In the genomic region with DNA sequence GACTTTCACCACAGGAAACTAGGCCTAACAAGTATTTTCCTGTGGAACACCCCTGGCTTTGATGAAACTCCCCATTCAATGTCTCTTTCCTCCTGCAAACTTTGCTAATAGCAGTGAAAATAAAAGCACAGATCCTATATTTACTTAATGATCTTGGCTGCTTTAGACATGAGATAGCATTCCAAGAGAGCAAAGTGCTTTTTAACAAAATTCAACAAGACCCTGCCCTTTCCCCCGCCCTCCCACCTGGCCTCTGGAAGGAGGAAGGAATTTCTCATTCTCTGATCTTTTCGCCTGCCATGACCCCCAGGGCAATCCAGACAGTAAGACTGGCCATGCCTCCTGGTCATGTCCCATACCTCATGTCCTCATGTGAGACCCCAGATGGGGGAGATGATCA, we compare ENCODE assay signal across 17 cellular contexts.
DNase-seq lines count a peak whose midpoint lies in the region; ATAC-seq and TF ChIP-seq lines count a peak whose summit lies in the region.
"Had no signal": no experiment of that assay in that cellular context is flagged by ENCODE, and none has a peak within 500 bp of the region (broad histone marks: within the 10 kb centered on the region; RNA-seq: fewer than 3 reads in every experiment).

No MANE protein-coding gene starts in this region.

- no peak for ATAC-seq in GM21619 (IDR thresholded peaks at IDR 0.05; ENCODE audit: unreplicated experiment)
- ATAC-seq: GM23338 had no signal

- peak; percentile 33 to 36 for TF ChIP-seq RAD21 in liver (IDR thresholded peaks at IDR 0.05)

- WGBS in liver: 42% methylated on average over 2 of the region's 2 CpGs
- no CpG with 5 or more reads among the region's 2 CpGs for WGBS in trophoblast cell (ENCODE audit: extremely low coverage, insufficient coverage, insufficient read length)

- no peaks in the 10 kb centered on the region for H4K20me1 ChIP-seq in BLaER1

- no peak overlapping the region for H3K23ac ChIP-seq in trophoblast cell (ENCODE audit: low read length)

- H3K18ac ChIP-seq in trophoblast cell (ENCODE audit: low read length): peak overlapping the region; percentile 62

- H3K4me1 ChIP-seq in BLaER1 (peaks cover 9% of the 10 kb centered on the region; the same call in 1 of the 2 replicates), liver (ENCODE audit: control insufficient read depth in 4 of 4, insufficient read depth in 4 of 4, low read length in 3 of 4) (peaks cover 2 to 17% (median 12%) of the 10 kb centered on the region in 4 donors), trophoblast cell (ENCODE audit: control insufficient read depth in 1 of 2, insufficient read depth in 2 of 2, low read length in 2 of 2) (peaks cover 17 to 22% of the 10 kb centered on the region in 2 experiments)
- H3K4me1 ChIP-seq: HAP-1 had no signal

- H3K27ac ChIP-seq in BLaER1 (no peak overlapping the region), liver (ENCODE audit: low read depth in 1 of 2, low read length in 2 of 2) (no peak overlapping the region), trophoblast cell (ENCODE audit: low read depth, low read length) (peak overlapping the region; percentile 48)
- H3K27ac ChIP-seq: 22Rv1; BLaER1 treated with 17β-estradiol and CSF1 and Interleukin-3, amounts not matched to agents 10 nM and 100 nM had no signal

- TF ChIP-seq CTCF in liver (IDR thresholded peaks at IDR 0.05; ENCODE audit: low read depth, low read length, missing input control): no peak

- H2BK12ac ChIP-seq in trophoblast cell (ENCODE audit: low read length): peak overlapping the region; percentile 79

- no peak overlapping the region for H2AFZ ChIP-seq in trophoblast cell (ENCODE audit: insufficient read depth, low read length, poor library complexity)
- H2AFZ ChIP-seq: GM23338 had no signal

- no peaks in the 10 kb centered on the region for H3K36me3 ChIP-seq in BLaER1
- H3K36me3 ChIP-seq in liver (ENCODE audit: control insufficient read depth in 4 of 4, insufficient read depth in 3 of 4, low read depth in 1 of 4, low read length in 3 of 4): no peaks in the 10 kb centered on the region
- H3K36me3 ChIP-seq in trophoblast cell (ENCODE audit: control insufficient read depth in 1 of 2, insufficient read depth in 2 of 2, low read length in 2 of 2): peaks cover 2 to 5% of the 10 kb centered on the region in 2 experiments
- H3K36me3 ChIP-seq: BLaER1 treated with 17β-estradiol and CSF1 and Interleukin-3, amounts not matched to agents 10 nM and 100 nM; HAP-1 had no signal

- H3K4me3 ChIP-seq in BLaER1 (no peak overlapping the region), liver (ENCODE audit: low read depth in 1 of 3, low read length in 3 of 3) (no peak overlapping the region), trophoblast cell (ENCODE audit: low read depth, low read length) (no peak overlapping the region)
- H3K4me3 ChIP-seq: BLaER1 treated with 17β-estradiol and CSF1 and Interleukin-3, amounts not matched to agents 10 nM and 100 nM; GM23338; HAP-1 had no signal

- no peaks in the 10 kb centered on the region for H3K27me3 ChIP-seq in BLaER1
- no peaks in the 10 kb centered on the region for H3K27me3 ChIP-seq in liver (ENCODE audit: control insufficient read depth in 4 of 4, insufficient read depth in 4 of 4, low read length in 3 of 4)
- no peaks in the 10 kb centered on the region for H3K27me3 ChIP-seq in trophoblast cell (ENCODE audit: insufficient read depth, low read length)
- H3K27me3 ChIP-seq: BLaER1 treated with 17β-estradiol and CSF1 and Interleukin-3, amounts not matched to agents 10 nM and 100 nM had no signal

- no peak overlapping the region for H2BK5ac ChIP-seq in trophoblast cell (ENCODE audit: low read depth, low read length, poor library complexity)

- no peak overlapping the region for H3K4ac ChIP-seq in trophoblast cell (ENCODE audit: low read depth, low read length)

- H3K9ac ChIP-seq in BLaER1 (no peak overlapping the region), liver (ENCODE audit: low read depth in 1 of 2, low read length in 2 of 2) (no peak overlapping the region), trophoblast cell (ENCODE audit: low read length) (no peak overlapping the region)
- H3K9ac ChIP-seq: BLaER1 treated with 17β-estradiol and CSF1 and Interleukin-3, amounts not matched to agents 10 nM and 100 nM had no signal

- H3K9me3 ChIP-seq in BLaER1 (no peaks in the 10 kb centered on the region), liver (ENCODE audit: control insufficient read depth in 4 of 4, low read length in 3 of 4) (no peaks in the 10 kb centered on the region), trophoblast cell (ENCODE audit: insufficient read depth, low read depth, low read length) (no peaks in the 10 kb centered on the region)
- H3K9me3 ChIP-seq: BLaER1 treated with 17β-estradiol and CSF1 and Interleukin-3, amounts not matched to agents 10 nM and 100 nM; HAP-1 had no signal

- peak overlapping the region; percentile 73 for H2AK5ac ChIP-seq in trophoblast cell (ENCODE audit: low read length)

- H3K14ac ChIP-seq in trophoblast cell (ENCODE audit: low read length): peak overlapping the region; percentile 38

- H3K4me2 ChIP-seq in BLaER1: peak overlapping the region; percentile 8; the same call in 1 of the 2 replicates
- H3K4me2 ChIP-seq in trophoblast cell (ENCODE audit: low read length): no peak overlapping the region
- H3K4me2 ChIP-seq: GM23338 had no signal

- peak overlapping the region; percentile 41 for H4K91ac ChIP-seq in trophoblast cell (ENCODE audit: low read depth, low read length)

- DNase-seq in islet precursor cell (peak; percentile 48), trophoblast cell (no peak), activated T-cell treated with anti-CD3 and anti-CD28 coated beads for 4 hours (no peak), ecto neural progenitor cell (ENCODE audit: low spot score) (no peak)
- DNase-seq: Calu3; CD4-positive, alpha-beta T cell; CD8-positive, alpha-beta memory T cell; DMS79 treated with DMSO at 0.1 percent for 48 hours; GF-D8; HFFc6 had no signal

- H4K12ac ChIP-seq in trophoblast cell (ENCODE audit: low read depth, low read length): no peak overlapping the region

- H3K79me1 ChIP-seq in trophoblast cell (ENCODE audit: low read length): peaks cover 14% of the 10 kb centered on the region

- peaks cover 2% of the 10 kb centered on the region for H3K79me2 ChIP-seq in trophoblast cell (ENCODE audit: control insufficient read depth, insufficient read depth, low read length, poor library complexity)

- no peak overlapping the region for H4K8ac ChIP-seq in trophoblast cell (ENCODE audit: low read depth, low read length)

- H2BK120ac ChIP-seq in trophoblast cell (ENCODE audit: insufficient read depth, low read length, poor library complexity): peak overlapping the region; percentile 30

TF ChIP-seq in liver, 16 proteins besides CTCF, POLR2A, EP300 and RAD21 (continues in another document):
- TF ChIP-seq, protein P1, sequence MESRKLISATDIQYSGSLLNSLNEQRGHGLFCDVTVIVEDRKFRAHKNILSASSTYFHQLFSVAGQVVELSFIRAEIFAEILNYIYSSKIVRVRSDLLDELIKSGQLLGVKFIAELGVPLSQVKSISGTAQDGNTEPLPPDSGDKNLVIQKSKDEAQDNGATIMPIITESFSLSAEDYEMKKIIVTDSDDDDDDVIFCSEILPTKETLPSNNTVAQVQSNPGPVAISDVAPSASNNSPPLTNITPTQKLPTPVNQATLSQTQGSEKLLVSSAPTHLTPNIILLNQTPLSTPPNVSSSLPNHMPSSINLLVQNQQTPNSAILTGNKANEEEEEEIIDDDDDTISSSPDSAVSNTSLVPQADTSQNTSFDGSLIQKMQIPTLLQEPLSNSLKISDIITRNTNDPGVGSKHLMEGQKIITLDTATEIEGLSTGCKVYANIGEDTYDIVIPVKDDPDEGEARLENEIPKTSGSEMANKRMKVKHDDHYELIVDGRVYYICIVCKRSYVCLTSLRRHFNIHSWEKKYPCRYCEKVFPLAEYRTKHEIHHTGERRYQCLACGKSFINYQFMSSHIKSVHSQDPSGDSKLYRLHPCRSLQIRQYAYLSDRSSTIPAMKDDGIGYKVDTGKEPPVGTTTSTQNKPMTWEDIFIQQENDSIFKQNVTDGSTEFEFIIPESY (IDR thresholded peaks at IDR 0.05): no peak
- no peak for TF ChIP-seq YY1 (IDR thresholded peaks at IDR 0.05)
- no peak for TF ChIP-seq SP1 (IDR thresholded peaks at IDR 0.05)
- TF ChIP-seq RXRA (IDR thresholded peaks at IDR 0.05): peak; percentile 31 to 54
- peak in 1 of 2 donors; percentile 68 for TF ChIP-seq JUND (IDR thresholded peaks at IDR 0.05)
- no peak for TF ChIP-seq TAF1 (conservative IDR thresholded peaks at IDR 0.05)
- no peak for TF ChIP-seq NR2F2 (IDR thresholded peaks at IDR 0.05)
- TF ChIP-seq FOXA1 (IDR thresholded peaks at IDR 0.05): peak; percentile 80
- no peak for TF ChIP-seq EGR1 (IDR thresholded peaks at IDR 0.05; ENCODE audit: low read depth in 2 of 2)
- TF ChIP-seq FOXA2 (IDR thresholded peaks at IDR 0.05): peak; percentile 89
- TF ChIP-seq, protein P2, sequence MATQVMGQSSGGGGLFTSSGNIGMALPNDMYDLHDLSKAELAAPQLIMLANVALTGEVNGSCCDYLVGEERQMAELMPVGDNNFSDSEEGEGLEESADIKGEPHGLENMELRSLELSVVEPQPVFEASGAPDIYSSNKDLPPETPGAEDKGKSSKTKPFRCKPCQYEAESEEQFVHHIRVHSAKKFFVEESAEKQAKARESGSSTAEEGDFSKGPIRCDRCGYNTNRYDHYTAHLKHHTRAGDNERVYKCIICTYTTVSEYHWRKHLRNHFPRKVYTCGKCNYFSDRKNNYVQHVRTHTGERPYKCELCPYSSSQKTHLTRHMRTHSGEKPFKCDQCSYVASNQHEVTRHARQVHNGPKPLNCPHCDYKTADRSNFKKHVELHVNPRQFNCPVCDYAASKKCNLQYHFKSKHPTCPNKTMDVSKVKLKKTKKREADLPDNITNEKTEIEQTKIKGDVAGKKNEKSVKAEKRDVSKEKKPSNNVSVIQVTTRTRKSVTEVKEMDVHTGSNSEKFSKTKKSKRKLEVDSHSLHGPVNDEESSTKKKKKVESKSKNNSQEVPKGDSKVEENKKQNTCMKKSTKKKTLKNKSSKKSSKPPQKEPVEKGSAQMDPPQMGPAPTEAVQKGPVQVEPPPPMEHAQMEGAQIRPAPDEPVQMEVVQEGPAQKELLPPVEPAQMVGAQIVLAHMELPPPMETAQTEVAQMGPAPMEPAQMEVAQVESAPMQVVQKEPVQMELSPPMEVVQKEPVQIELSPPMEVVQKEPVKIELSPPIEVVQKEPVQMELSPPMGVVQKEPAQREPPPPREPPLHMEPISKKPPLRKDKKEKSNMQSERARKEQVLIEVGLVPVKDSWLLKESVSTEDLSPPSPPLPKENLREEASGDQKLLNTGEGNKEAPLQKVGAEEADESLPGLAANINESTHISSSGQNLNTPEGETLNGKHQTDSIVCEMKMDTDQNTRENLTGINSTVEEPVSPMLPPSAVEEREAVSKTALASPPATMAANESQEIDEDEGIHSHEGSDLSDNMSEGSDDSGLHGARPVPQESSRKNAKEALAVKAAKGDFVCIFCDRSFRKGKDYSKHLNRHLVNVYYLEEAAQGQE (IDR thresholded peaks at IDR 0.05): no peak
- TF ChIP-seq HNF4G (IDR thresholded peaks at IDR 0.05): no peak
- TF ChIP-seq, protein P3, sequence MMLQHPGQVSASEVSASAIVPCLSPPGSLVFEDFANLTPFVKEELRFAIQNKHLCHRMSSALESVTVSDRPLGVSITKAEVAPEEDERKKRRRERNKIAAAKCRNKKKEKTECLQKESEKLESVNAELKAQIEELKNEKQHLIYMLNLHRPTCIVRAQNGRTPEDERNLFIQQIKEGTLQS (IDR thresholded peaks at IDR 0.05): no peak
